Comparison of ENCODE assay signal across 11 cellular contexts in the genomic region with DNA sequence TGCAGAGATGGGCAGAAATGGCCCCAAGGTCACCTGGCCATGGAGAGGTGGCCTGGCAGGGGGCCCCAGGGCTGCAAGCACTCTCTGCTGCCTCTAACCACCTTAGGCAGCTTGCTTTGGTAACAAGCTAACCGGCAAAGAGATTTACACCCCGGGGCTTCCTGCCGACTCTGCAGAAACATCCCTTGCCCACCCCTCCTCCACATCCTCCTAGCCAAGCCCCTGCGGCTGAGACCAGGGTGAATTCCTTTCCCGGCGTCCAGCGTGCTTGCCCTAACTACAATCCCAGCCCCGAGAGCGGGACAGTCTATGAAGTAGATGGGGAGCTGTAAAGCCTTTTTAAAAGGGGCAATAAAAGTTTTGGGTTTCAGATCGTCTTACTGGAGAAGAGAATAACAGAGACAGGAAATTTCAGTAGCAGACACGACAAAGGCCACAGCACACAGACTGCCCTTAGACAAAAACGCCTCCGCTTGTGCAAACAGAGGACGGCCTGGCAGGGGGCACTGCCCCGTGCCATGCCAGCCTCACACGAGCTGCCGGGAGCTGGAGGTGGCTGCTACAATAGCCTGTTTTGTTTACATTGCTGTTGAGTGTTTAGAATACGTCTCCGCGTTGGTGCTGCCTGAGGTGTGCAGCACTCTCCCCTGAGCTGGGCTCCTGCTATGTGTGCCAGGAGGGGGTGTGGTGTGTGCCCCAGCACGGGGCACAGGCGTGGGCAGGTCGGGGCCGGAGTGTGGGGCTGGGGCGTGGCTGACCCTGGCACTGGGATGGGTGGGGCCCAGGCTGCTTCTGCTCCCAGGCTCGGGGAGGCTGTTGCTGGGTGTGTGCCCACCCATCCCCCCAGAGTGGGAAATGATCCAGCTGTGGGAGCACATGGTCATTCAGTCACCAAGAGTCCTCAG. TPM values are rescaled to one million over a fixed set of nuclear protein-coding genes. Genes with fewer than 3 reads are reported as not detected.
DNase-seq lines count a peak whose midpoint lies in the region; ATAC-seq, FAIRE-seq and TF ChIP-seq lines count a peak whose summit lies in the region.
"Had no signal": no experiment of that assay in that cellular context is flagged by ENCODE, and none has a peak within 500 bp of the region (broad histone marks: within the 10 kb centered on the region; RNA-seq: fewer than 3 reads in every experiment).

No MANE protein-coding gene starts in this region.

- TF ChIP-seq CTCF in CD14-positive monocyte (IDR thresholded peaks at IDR 0.05) = no peak
- no peak for TF ChIP-seq CTCF in VCaP (conservative IDR thresholded peaks at IDR 0.05)
- TF ChIP-seq CTCF in keratinocyte (optimal IDR thresholded peaks at IDR 0.05 in 1 of 3, IDR thresholded peaks at IDR 0.05 in 1 of 3, conservative IDR thresholded peaks at IDR 0.05 in 1 of 3; ENCODE audit: extremely low read depth in 1 of 3, insufficient read depth in 2 of 3, low read length in 3 of 3) = no peak
- TF ChIP-seq CTCF in thyroid gland (IDR thresholded peaks at IDR 0.05) = no peak

- no peaks in the 10 kb centered on the region for H3K36me3 ChIP-seq in keratinocyte (ENCODE audit: control insufficient read depth in 2 of 2, extremely low read depth in 1 of 2, insufficient read depth in 2 of 2, low read length in 2 of 2)
- H3K36me3 ChIP-seq in thyroid gland = no peaks in the 10 kb centered on the region

- no peaks in the 10 kb centered on the region for H3K9me1 ChIP-seq in keratinocyte (ENCODE audit: control insufficient read depth, extremely low read depth, insufficient read depth, low read length)

- peak overlapping the region; percentile 65 for H3K4me2 ChIP-seq in keratinocyte (ENCODE audit: control insufficient read depth, extremely low read depth, insufficient read depth, low read depth, low read length)

- no peak for ATAC-seq in GM18868 (IDR thresholded peaks at IDR 0.05; ENCODE audit: unreplicated experiment)
- ATAC-seq: GM12878 had no signal

- peaks cover 6 to 25% (median 19%) of the 10 kb centered on the region in 3 donors for H3K27me3 Mint-ChIP-seq in CD14-positive monocyte (ENCODE audit: low read depth in 3 of 3)

- H3K4me3 ChIP-seq in keratinocyte (ENCODE audit: control insufficient read depth in 2 of 3, extremely low read depth in 1 of 3, insufficient read depth in 2 of 3, low read depth in 1 of 3, low read length in 3 of 3) = peak overlapping the region in 2 of 3 experiments; percentile 18 to 31
- H3K4me3 ChIP-seq in thyroid gland (replicated peaks in 1 of 3) = no peak overlapping the region
- H3K4me3 ChIP-seq: GM12878 had no signal

- H3K79me2 ChIP-seq in keratinocyte (ENCODE audit: control insufficient read depth, insufficient read depth, low read length) = no peaks in the 10 kb centered on the region

- H3K36me3 Mint-ChIP-seq in CD14-positive monocyte = no peaks in the 10 kb centered on the region

- no peak overlapping the region for H3K9ac ChIP-seq in keratinocyte (ENCODE audit: control insufficient read depth, extremely low read depth, insufficient read depth, low read length)

- H2AFZ ChIP-seq in keratinocyte (ENCODE audit: control insufficient read depth, low read length) = no peak overlapping the region

- DNase-seq in CD14-positive monocyte (ENCODE audit: low spot score) (no peak), HuH-7 (ENCODE audit: low spot score) (peak; percentile 60), keratinocyte (ENCODE audit: low read depth, low spot score) (no peak), thyroid gland (peak; percentile 62 to 67), middle frontal gyrus (ENCODE audit: extremely low spot score, low spot score) (no peak), cerebellar nuclear complex (lab: John Stamatoyannopoulos, UW) (no peak)

- H3K27ac Mint-ChIP-seq in CD14-positive monocyte = no peak overlapping the region

- H3K4me1 ChIP-seq in keratinocyte (ENCODE audit: control insufficient read depth, extremely low read depth, insufficient read depth, low read length) = peaks cover 12% of the 10 kb centered on the region
- H3K4me1 ChIP-seq in thyroid gland = peaks cover 13 to 26% of the 10 kb centered on the region in 2 donors

- no peaks in the 10 kb centered on the region for H3K9me3 Mint-ChIP-seq in CD14-positive monocyte

- H3K27me3 ChIP-seq in keratinocyte (ENCODE audit: control insufficient read depth, extremely low read depth, insufficient read depth, low read length) = peaks cover 14% of the 10 kb centered on the region
- H3K27me3 ChIP-seq in thyroid gland = no peaks in the 10 kb centered on the region

- intact Hi-C loops in CD14-positive monocyte (cut with micrococcal nuclease) (no loop called here), thyroid gland (cut with DNase I) (no loop called here)

- peak overlapping the region; percentile 17 to 62 for H3K4me3 Mint-ChIP-seq in CD14-positive monocyte

- H4K20me1 ChIP-seq in keratinocyte (ENCODE audit: control insufficient read depth, extremely low read depth, insufficient read depth, low read length) = no peaks in the 10 kb centered on the region

- dilution Hi-C loops in keratinocyte (cut with MboI; ENCODE audit: extremely low pct_ligation_motif_present, low sequenced_read_pairs) = no loop called here

- H3K4me1 Mint-ChIP-seq in CD14-positive monocyte = peaks cover 2% of the 10 kb centered on the region

- 5 to 13% methylated on average over 20 to 21 of the region's 26 CpGs for WGBS in thyroid gland, 2 donors

- H3K9me3 ChIP-seq in keratinocyte (ENCODE audit: control insufficient read depth, low read depth, low read length) = peaks cover 2% of the 10 kb centered on the region
- H3K9me3 ChIP-seq in thyroid gland = no peaks in the 10 kb centered on the region

- no peak for FAIRE-seq in keratinocyte (lab: Jason Lieb, UNC)
- FAIRE-seq: GM12878 had no signal

- no peak for TF ChIP-seq POLR2A in thyroid gland (IDR thresholded peaks at IDR 0.05)

- peak overlapping the region; percentile 68 for H3K27ac ChIP-seq in VCaP
- H3K27ac ChIP-seq in keratinocyte (ENCODE audit: control insufficient read depth, insufficient read depth, low read length) = no peak overlapping the region
- H3K27ac ChIP-seq in thyroid gland = peak overlapping the region in 1 of 3 donors; percentile 7

RNA-seq across cellular contexts. Expression of gene MYMK, which starts 15.3 kb away (rescaled TPM):
- polyA plus RNA-seq in CD14-positive monocyte = not detected
- not detected in 3 replicates for polyA plus RNA-seq in keratinocyte
- not detected for polyA plus RNA-seq in keratinocyte (2011; ENCODE audit: low read depth)
- not detected in 2 replicates for polyA plus RNA-seq in keratinocyte (2011; cell fraction: cytosol; rRNA removed)
- not detected in 2 replicates for polyA plus RNA-seq in keratinocyte (2011; cell fraction: nucleus; rRNA removed)
- polyA plus RNA-seq in keratinocyte (2012; ENCODE audit: low replicate concordance) = not detected in 2 replicates
- not detected in 3 replicates for polyA minus RNA-seq in keratinocyte
- polyA minus RNA-seq in keratinocyte (2011; cell fraction: cytosol; rRNA and poly(A)+ RNA removed) = not detected
- not detected in 2 replicates for polyA minus RNA-seq in keratinocyte (2011; cell fraction: nucleus; rRNA and poly(A)+ RNA removed)
- total RNA-seq in thyroid gland = not detected
- total RNA-seq: activated CD8-positive, alpha-beta memory T cell treated with anti-CD3 and anti-CD28 coated beads for 36 hours; GM12878 had no signal
- polyA plus RNA-seq: GM12878, neural cell had no signal

RNA-seq across cellular contexts. Expression of gene ADAMTSL2, which starts 25.1 kb away (rescaled TPM):
- polyA plus RNA-seq in CD14-positive monocyte (not detected), keratinocyte (not detected in 3 replicates)
- not detected for polyA plus RNA-seq in keratinocyte (2011; ENCODE audit: low read depth)
- polyA plus RNA-seq in keratinocyte (2011; cell fraction: cytosol; rRNA removed) = not detected in 2 replicates
- not detected in 2 replicates for polyA plus RNA-seq in keratinocyte (2011; cell fraction: nucleus; rRNA removed)
- polyA plus RNA-seq in keratinocyte (2012; ENCODE audit: low replicate concordance) = not detected in 2 replicates
- polyA minus RNA-seq in keratinocyte = not detected in 3 replicates
- polyA minus RNA-seq in keratinocyte (2011; cell fraction: cytosol; rRNA and poly(A)+ RNA removed) = not detected
- not detected in 2 replicates for polyA minus RNA-seq in keratinocyte (2011; cell fraction: nucleus; rRNA and poly(A)+ RNA removed)
- 1 to 10 TPM; 2.4 to 9.3 (median 8.7) TPM for total RNA-seq in thyroid gland
- total RNA-seq: GM12878 had no signal

RNA-seq across cellular contexts. Expression of gene SLC2A6, which starts 30.5 kb away (rescaled TPM):
- polyA plus RNA-seq in CD14-positive monocyte = 10 to 100 TPM; 43.2 to 60.4 TPM
- 15.9 to 30.4 TPM (median 28.3 TPM) in 3 replicates for polyA plus RNA-seq in keratinocyte
- polyA plus RNA-seq in keratinocyte (2011; ENCODE audit: low read depth) = 0.37 TPM
- polyA plus RNA-seq in keratinocyte (2011; cell fraction: cytosol; rRNA removed) = 8.7 and 18.3 TPM in 2 replicates
- polyA plus RNA-seq in keratinocyte (2011; cell fraction: nucleus; rRNA removed) = 38.1 and 56.6 TPM in 2 replicates
- polyA plus RNA-seq in keratinocyte (2012; ENCODE audit: low replicate concordance) = 1.7 and 36.9 TPM in 2 replicates
- 20.1 to 34.4 TPM (median 21.4 TPM) in 3 replicates for polyA minus RNA-seq in keratinocyte
- 48.9 TPM for polyA minus RNA-seq in keratinocyte (2011; cell fraction: cytosol; rRNA and poly(A)+ RNA removed)
- 57.7 and 76.3 TPM in 2 replicates for polyA minus RNA-seq in keratinocyte (2011; cell fraction: nucleus; rRNA and poly(A)+ RNA removed)
- 1 to 10 TPM; 1.1 to 3.8 (median 2.5) TPM for total RNA-seq in thyroid gland

RNA-seq across cellular contexts. Expression of gene CACFD1, which starts 49.7 kb away (rescaled TPM):
- polyA plus RNA-seq in CD14-positive monocyte (1 to 10 TPM; 5.0 to 5.1 TPM), keratinocyte (2.5 to 6.0 TPM (median 3.4 TPM) in 3 replicates)
- 2.0 TPM for polyA plus RNA-seq in keratinocyte (2011; ENCODE audit: low read depth)
- 2.3 and 3.7 TPM in 2 replicates for polyA plus RNA-seq in keratinocyte (2011; cell fraction: cytosol; rRNA removed)
- 4.6 and 6.6 TPM in 2 replicates for polyA plus RNA-seq in keratinocyte (2011; cell fraction: nucleus; rRNA removed)
- 4.5 and 4.8 TPM in 2 replicates for polyA plus RNA-seq in keratinocyte (2012; ENCODE audit: low replicate concordance)
- 3.4 to 13.7 TPM (median 3.4 TPM) in 3 replicates for polyA minus RNA-seq in keratinocyte
- 8.1 TPM for polyA minus RNA-seq in keratinocyte (2011; cell fraction: cytosol; rRNA and poly(A)+ RNA removed)
- polyA minus RNA-seq in keratinocyte (2011; cell fraction: nucleus; rRNA and poly(A)+ RNA removed) = 5.1 and 8.1 TPM in 2 replicates
- total RNA-seq in thyroid gland = 10 to 100 TPM; 21.4 to 36.7 (median 33.5) TPM

Comparison
In these comparisons a context has a peak if more than half of its experiments do, and no peak if none do; other contexts are left out.
1. DNase-seq: peak in HuH-7 (single experiment) and thyroid gland (2 of 2); none in CD14-positive monocyte (single experiment), keratinocyte (single experiment), middle frontal gyrus (single experiment) and cerebellar nuclear complex (0 of 2).
2. H3K4me3 ChIP-seq: peak in keratinocyte (2 of 3); none in thyroid gland (0 of 3).